10 cellular contexts compared by ENCODE assay signal in genomic region chr11:59182457-59183151, GRCh38. TPM values are rescaled to one million over a fixed set of nuclear protein-coding genes. Genes with fewer than 3 reads are reported as not detected.
DNase-seq lines count a peak whose midpoint lies in the region; TF ChIP-seq lines count a peak whose summit lies in the region.
"Had no signal": no experiment of that assay in that cellular context is flagged by ENCODE, and none has a peak within 500 bp of the region (broad histone marks: within the 10 kb centered on the region; RNA-seq: fewer than 3 reads in every experiment).

No MANE protein-coding gene starts in this region.

- H3K27me3 Mint-ChIP-seq in activated naive CD4-positive, alpha-beta T cell treated with anti-CD3 and anti-CD28 coated beads for 36 hours (ENCODE audit: low read depth) = no peaks in the 10 kb centered on the region
- peaks cover 38% of the 10 kb centered on the region for H3K27me3 Mint-ChIP-seq in activated naive CD4-positive, alpha-beta T cell treated with anti-CD3 and anti-CD28 coated beads, Interleukin-2, amount 10 ng/mL, durations not matched to agents 7 days and 5 days

- H3K27me3 ChIP-seq in thyroid gland (no peaks in the 10 kb centered on the region), uterus (no peaks in the 10 kb centered on the region)

- intact Hi-C loops in activated naive CD4-positive, alpha-beta T cell treated with anti-CD3 and anti-CD28 coated beads for 36 hours (cut with micrococcal nuclease) = no loop called here
- intact Hi-C loops in thyroid gland (cut with DNase I) = no loop called here
- intact Hi-C loops in uterus (cut with DNase I; ENCODE audit: low total_unique reads) = no loop called here

- H3K36me3 ChIP-seq in thyroid gland (peaks cover 8 to 9% of the 10 kb centered on the region in 2 donors), uterus (no peaks in the 10 kb centered on the region)

- H3K27ac ChIP-seq in thyroid gland (no peak overlapping the region), uterus (no peak overlapping the region)
- H3K27ac ChIP-seq: skin epidermis had no signal

- H3K4me1 ChIP-seq in thyroid gland (peaks cover 9 to 17% of the 10 kb centered on the region in 2 donors), uterus (no peaks in the 10 kb centered on the region)

- H3K9me3 ChIP-seq in thyroid gland (no peaks in the 10 kb centered on the region), uterus (no peaks in the 10 kb centered on the region)

- TF ChIP-seq CTCF in thyroid gland (IDR thresholded peaks at IDR 0.05) (peak in 5 of 6 experiments; percentile 9 to 45 (median 32)), uterus (IDR thresholded peaks at IDR 0.05) (peak in 1 of 4 experiments; percentile 1)

- peak; percentile 32 for DNase-seq in activated naive CD4-positive, alpha-beta T cell treated with anti-CD3 and anti-CD28 coated beads for 36 hours
- no peak for DNase-seq in activated naive CD4-positive, alpha-beta T cell treated with anti-CD3 and anti-CD28 coated beads, Interleukin-2, amount 10 ng/mL, durations not matched to agents 7 days and 5 days
- peak; percentile 8 for DNase-seq in NCI-H69 (lab: John Stamatoyannopoulos, UW)
- DNase-seq in germinal center (ENCODE audit: low spot score) = peak; percentile 66
- DNase-seq in thyroid gland = peak; percentile 31 to 35
- no peak for DNase-seq in AG08396 (ENCODE audit: low spot score)
- no peak for DNase-seq in uterus
- DNase-seq in DMS153 (lab: John Stamatoyannopoulos, UW) = no peak
- DNase-seq: CD8-positive, alpha-beta memory T cell had no signal

- no peak for TF ChIP-seq POLR2A in thyroid gland (IDR thresholded peaks at IDR 0.05)
- TF ChIP-seq POLR2A in uterus (IDR thresholded peaks at IDR 0.05) = no peak

- no peak overlapping the region for H3K27ac Mint-ChIP-seq in activated naive CD4-positive, alpha-beta T cell treated with anti-CD3 and anti-CD28 coated beads for 36 hours
- no peak overlapping the region for H3K27ac Mint-ChIP-seq in activated naive CD4-positive, alpha-beta T cell treated with anti-CD3 and anti-CD28 coated beads, Interleukin-2, amount 10 ng/mL, durations not matched to agents 7 days and 5 days

- no peak overlapping the region for H3K4me3 Mint-ChIP-seq in activated naive CD4-positive, alpha-beta T cell treated with anti-CD3 and anti-CD28 coated beads for 36 hours
- no peak overlapping the region for H3K4me3 Mint-ChIP-seq in activated naive CD4-positive, alpha-beta T cell treated with anti-CD3 and anti-CD28 coated beads, Interleukin-2, amount 10 ng/mL, durations not matched to agents 7 days and 5 days
- H3K4me3 Mint-ChIP-seq: CD8-positive, alpha-beta memory T cell had no signal

- H3K9me3 Mint-ChIP-seq in activated naive CD4-positive, alpha-beta T cell treated with anti-CD3 and anti-CD28 coated beads for 36 hours = peaks cover 6% of the 10 kb centered on the region
- peaks cover 5% of the 10 kb centered on the region for H3K9me3 Mint-ChIP-seq in activated naive CD4-positive, alpha-beta T cell treated with anti-CD3 and anti-CD28 coated beads, Interleukin-2, amount 10 ng/mL, durations not matched to agents 7 days and 5 days
- H3K9me3 Mint-ChIP-seq: CD8-positive, alpha-beta memory T cell had no signal

- H3K4me1 Mint-ChIP-seq in activated naive CD4-positive, alpha-beta T cell treated with anti-CD3 and anti-CD28 coated beads for 36 hours (ENCODE audit: low read depth) = no peaks in the 10 kb centered on the region
- no peaks in the 10 kb centered on the region for H3K4me1 Mint-ChIP-seq in activated naive CD4-positive, alpha-beta T cell treated with anti-CD3 and anti-CD28 coated beads, Interleukin-2, amount 10 ng/mL, durations not matched to agents 7 days and 5 days
- H3K4me1 Mint-ChIP-seq: CD8-positive, alpha-beta memory T cell had no signal

- no peaks in the 10 kb centered on the region for H3K36me3 Mint-ChIP-seq in activated naive CD4-positive, alpha-beta T cell treated with anti-CD3 and anti-CD28 coated beads for 36 hours (ENCODE audit: low read depth)
- no peaks in the 10 kb centered on the region for H3K36me3 Mint-ChIP-seq in activated naive CD4-positive, alpha-beta T cell treated with anti-CD3 and anti-CD28 coated beads, Interleukin-2, amount 10 ng/mL, durations not matched to agents 7 days and 5 days

- H3K4me3 ChIP-seq in thyroid gland (replicated peaks in 1 of 3) = no peak overlapping the region
- no peak overlapping the region for H3K4me3 ChIP-seq in uterus
- H3K4me3 ChIP-seq: skin epidermis had no signal

- 89 to 95% methylated on average over 4 of the region's 4 CpGs for WGBS in thyroid gland, 2 donors

- CTCF ChIA-PET in activated naive CD4-positive, alpha-beta T cell treated with anti-CD3 and anti-CD28 coated beads for 36 hours (lab: Charles Lee) = interaction anchor here (0.7 to 2.4 kb wide), 2 partner anchors 11 to 32 kb away, joined by 4 to 9 read pairs; partner anchors contain the start of gene DTX4
- CTCF ChIA-PET in activated naive CD4-positive, alpha-beta T cell treated with anti-CD3 and anti-CD28 coated beads, Interleukin-2, amount 10 ng/mL, durations not matched to agents 7 days and 5 days (lab: Charles Lee) = interaction anchor here (1.2 to 2.2 kb wide), 2 partner anchors 11 to 25 kb away, joined by 3 to 12 read pairs; partner anchors contain the start of gene DTX4

RNA-seq across cellular contexts. Expression of gene DTX4, which starts 10.7 kb away (rescaled TPM):
- total RNA-seq in activated naive CD4-positive, alpha-beta T cell treated with anti-CD3 and anti-CD28 coated beads for 36 hours = under 1 TPM; 0.07 to 0.14 TPM
- total RNA-seq in thyroid gland (10 to 100 TPM in 3 of 4 donors, 1 to 10 TPM in 1; 9.6 to 29.3 (median 17.5) TPM), uterus (10 to 100 TPM in 1 of 4 donors, 1 to 10 TPM in 3; 3.2 to 17.8 (median 9.2) TPM)

RNA-seq across cellular contexts. Expression of gene MPEG1, which starts 30.1 kb away (rescaled TPM):
- not detected for total RNA-seq in activated naive CD4-positive, alpha-beta T cell treated with anti-CD3 and anti-CD28 coated beads for 36 hours
- total RNA-seq in thyroid gland (10 to 100 TPM in 3 of 4 donors, 1 to 10 TPM in 1; 5.8 to 16.3 (median 11.5) TPM), uterus (10 to 100 TPM in 1 of 4 donors, 1 to 10 TPM in 3; 1.0 to 15.1 (median 5.7) TPM)

RNA-seq across cellular contexts. Expression of gene FAM111A, which starts 39.9 kb away (rescaled TPM):
- 10 to 100 TPM; 98.3 to 99.4 TPM for total RNA-seq in activated naive CD4-positive, alpha-beta T cell treated with anti-CD3 and anti-CD28 coated beads for 36 hours
- total RNA-seq in thyroid gland (10 to 100 TPM; 32.5 to 73.2 (median 40.1) TPM), uterus (10 to 100 TPM in 3 of 4 donors, 1 to 10 TPM in 1; 7.2 to 65.2 (median 28.3) TPM)

Comparison
In these comparisons a context has a peak if more than half of its experiments do, and no peak if none do; other contexts are left out.
1. DNase-seq: peak in activated naive CD4-positive, alpha-beta T cell treated with anti-CD3 and anti-CD28 coated beads for 36 hours (single experiment), NCI-H69 (single experiment), germinal center (single experiment) and thyroid gland (2 of 2); none in activated naive CD4-positive, alpha-beta T cell treated with anti-CD3 and anti-CD28 coated beads, Interleukin-2, amount 10 ng/mL, durations not matched to agents 7 days and 5 days (single experiment), AG08396 (single experiment), uterus (0 of 2) and DMS153 (single experiment).